In the genomic region with DNA sequence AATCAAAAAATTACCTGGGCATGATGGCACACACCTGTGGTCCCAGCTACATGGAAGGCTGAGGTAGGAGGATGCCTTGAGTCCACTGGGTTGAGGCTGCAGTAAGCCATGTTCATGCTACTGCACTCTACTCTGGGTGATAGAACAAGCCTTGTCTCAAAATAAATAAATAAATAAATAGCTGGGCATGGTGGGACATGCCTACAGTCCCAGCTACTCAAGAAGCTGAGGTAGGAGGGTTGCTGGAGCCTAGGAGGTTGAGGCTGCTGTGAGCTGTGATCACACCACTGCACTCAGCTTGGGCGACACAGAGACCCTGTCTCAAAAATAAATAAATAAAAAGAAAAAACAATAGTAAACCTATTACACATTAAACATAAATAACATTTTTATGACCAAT, we compare ENCODE assay signal across 31 cellular contexts. TPM values are rescaled to one million over a fixed set of nuclear protein-coding genes. Genes with fewer than 3 reads are reported as not detected.
"Had no signal": no experiment of that assay in that cellular context is flagged by ENCODE, and none has a peak within 500 bp of the region (broad histone marks: within the 10 kb centered on the region; RNA-seq: fewer than 3 reads in every experiment).

No MANE protein-coding gene starts in this region.

- H3K27me3 ChIP-seq: ascending aorta, breast epithelium, dorsolateral prefrontal cortex, esophagus squamous epithelium, gastroesophageal sphincter, heart right ventricle, hepatocyte had no signal

- H3K36me3 ChIP-seq: ascending aorta, breast epithelium, esophagus squamous epithelium, gastroesophageal sphincter, heart right ventricle had no signal

- H3K36me3 Mint-ChIP-seq: activated naive CD4-positive, alpha-beta T cell treated with anti-CD3 and anti-CD28 coated beads, Interleukin-2, amount 50 U/mL, for 72 hours; activated naive CD8-positive, alpha-beta T cell treated with anti-CD3 and anti-CD28 coated beads, Interleukin-2, amount 10 ng/mL, durations not matched to agents 7 days and 5 days; brain had no signal

- H3K27ac ChIP-seq: ascending aorta, breast epithelium, coronary artery, dorsolateral prefrontal cortex, esophagus squamous epithelium, gastroesophageal sphincter, heart right ventricle, hepatocyte had no signal

- H3K4me3 Mint-ChIP-seq: activated CD4-positive, alpha-beta memory T cell treated with anti-CD3 and anti-CD28 coated beads for 36 hours; activated CD4-positive, alpha-beta T cell treated with anti-CD3 and anti-CD28 coated beads for 36 hours; activated CD4-positive, alpha-beta T cell treated with anti-CD3 and anti-CD28 coated beads, Interleukin-2, amount 10 ng/mL, durations not matched to agents 24 days and 14 days; activated CD8-positive, alpha-beta memory T cell treated with anti-CD3 and anti-CD28 coated beads, Interleukin-2, amount 10 ng/mL, durations not matched to agents 7 days and 5 days; activated CD8-positive, alpha-beta T cell treated with anti-CD3 and anti-CD28 coated beads, Interleukin-2, amount 10 ng/mL, durations not matched to agents 7 days and 5 days; activated naive CD4-positive, alpha-beta T cell treated with anti-CD3 and anti-CD28 coated beads for 36 hours; activated naive CD8-positive, alpha-beta T cell treated with anti-CD3 and anti-CD28 coated beads, Interleukin-2, amount 10 ng/mL, durations not matched to agents 7 days and 5 days; central memory CD8-positive, alpha-beta T cell; dendritic cell treated with granulocyte-macrophage colony-stimulating factor and Interleukin-4, amounts not matched to agents 40 ng/mL and 50 ng/mL, for 4 days; endodermal cell had no signal

- H3K4me3 ChIP-seq: ascending aorta, breast epithelium, coronary artery, dorsolateral prefrontal cortex, esophagus squamous epithelium, gastroesophageal sphincter, heart right ventricle, hepatocyte had no signal

- H3K27ac Mint-ChIP-seq: activated CD4-positive, alpha-beta memory T cell treated with anti-CD3 and anti-CD28 coated beads for 36 hours; activated CD4-positive, alpha-beta T cell treated with anti-CD3 and anti-CD28 coated beads for 36 hours; activated CD4-positive, alpha-beta T cell treated with anti-CD3 and anti-CD28 coated beads, Interleukin-2, amount 10 ng/mL, durations not matched to agents 24 days and 14 days; activated CD8-positive, alpha-beta memory T cell treated with anti-CD3 and anti-CD28 coated beads, Interleukin-2, amount 10 ng/mL, durations not matched to agents 7 days and 5 days; activated CD8-positive, alpha-beta T cell treated with anti-CD3 and anti-CD28 coated beads, Interleukin-2, amount 10 ng/mL, durations not matched to agents 7 days and 5 days; activated naive CD4-positive, alpha-beta T cell treated with anti-CD3 and anti-CD28 coated beads for 36 hours; activated naive CD4-positive, alpha-beta T cell treated with anti-CD3 and anti-CD28 coated beads, Interleukin-2, amount 50 U/mL, for 72 hours; activated naive CD8-positive, alpha-beta T cell treated with anti-CD3 and anti-CD28 coated beads, Interleukin-2, amount 10 ng/mL, durations not matched to agents 7 days and 5 days; activated T-helper 1 cell treated with anti-CD3 and anti-CD28 coated beads, Interleukin-12 subunit alpha, Interleukin-12 subunit beta, Interleukin-2, Interleukin-4 antibody, amounts not matched to agents 30 ng/mL and 10 ng/mL and 1 ng/mL, durations not matched to agents 14 hours and 24 hours and 36 hours; activated T-helper 2 cell treated with anti-CD3 and anti-CD28 coated beads, Interferon-gamma antibody, Interleukin-2, Interleukin-4, amounts not matched to agents 10 μg/mL and 5 μg/mL and 100 μg/mL, durations not matched to agents 14 hours and 24 hours and 36 hours; brain; dendritic cell treated with granulocyte-macrophage colony-stimulating factor and Interleukin-4, amounts not matched to agents 40 ng/mL and 50 ng/mL, for 4 days; endodermal cell had no signal

- H3K9me3 Mint-ChIP-seq: activated CD4-positive, alpha-beta memory T cell treated with anti-CD3 and anti-CD28 coated beads for 36 hours; activated CD4-positive, alpha-beta T cell treated with anti-CD3 and anti-CD28 coated beads, Interleukin-2, amount 10 ng/mL, durations not matched to agents 24 days and 14 days; activated naive CD4-positive, alpha-beta T cell treated with anti-CD3 and anti-CD28 coated beads for 36 hours; activated naive CD4-positive, alpha-beta T cell treated with anti-CD3 and anti-CD28 coated beads, Interleukin-2, amount 50 U/mL, for 72 hours; activated naive CD8-positive, alpha-beta T cell treated with anti-CD3 and anti-CD28 coated beads, Interleukin-2, amount 10 ng/mL, durations not matched to agents 7 days and 5 days; activated T-helper 1 cell treated with anti-CD3 and anti-CD28 coated beads, Interleukin-12 subunit alpha, Interleukin-12 subunit beta, Interleukin-2, Interleukin-4 antibody, amounts not matched to agents 30 ng/mL and 10 ng/mL and 1 ng/mL, durations not matched to agents 14 hours and 24 hours and 36 hours; activated T-helper 2 cell treated with anti-CD3 and anti-CD28 coated beads, Interferon-gamma antibody, Interleukin-2, Interleukin-4, amounts not matched to agents 10 μg/mL and 5 μg/mL and 100 μg/mL, durations not matched to agents 14 hours and 24 hours and 36 hours; central memory CD8-positive, alpha-beta T cell; dendritic cell treated with granulocyte-macrophage colony-stimulating factor and Interleukin-4, amounts not matched to agents 40 ng/mL and 50 ng/mL, for 4 days; endodermal cell had no signal

- H3K9me3 ChIP-seq: ascending aorta, breast epithelium, esophagus squamous epithelium, gastroesophageal sphincter, heart right ventricle had no signal

- H3K27me3 Mint-ChIP-seq: activated CD4-positive, alpha-beta memory T cell treated with anti-CD3 and anti-CD28 coated beads for 36 hours; activated CD4-positive, alpha-beta T cell treated with anti-CD3 and anti-CD28 coated beads for 36 hours; activated CD4-positive, alpha-beta T cell treated with anti-CD3 and anti-CD28 coated beads, Interleukin-2, amount 10 ng/mL, durations not matched to agents 24 days and 14 days; activated CD8-positive, alpha-beta memory T cell treated with anti-CD3 and anti-CD28 coated beads, Interleukin-2, amount 10 ng/mL, durations not matched to agents 7 days and 5 days; activated naive CD8-positive, alpha-beta T cell treated with anti-CD3 and anti-CD28 coated beads, Interleukin-2, amount 10 ng/mL, durations not matched to agents 7 days and 5 days; central memory CD8-positive, alpha-beta T cell had no signal

- ATAC-seq: activated CD4-positive, alpha-beta T cell treated with anti-CD3 and anti-CD28 coated beads for 36 hours; activated CD8-positive, alpha-beta memory T cell treated with anti-CD3 and anti-CD28 coated beads, Interleukin-2, amount 10 ng/mL, durations not matched to agents 7 days and 5 days; activated CD8-positive, alpha-beta T cell treated with anti-CD3 and anti-CD28 coated beads, Interleukin-2, amount 10 ng/mL, durations not matched to agents 7 days and 5 days; activated naive CD4-positive, alpha-beta T cell treated with anti-CD3 and anti-CD28 coated beads, Interleukin-2, amount 50 U/mL, for 72 hours; gastroesophageal sphincter; heart right ventricle had no signal

- H3K4me1 ChIP-seq: breast epithelium had no signal

- DNase-seq: activated CD4-positive, alpha-beta memory T cell treated with anti-CD3 and anti-CD28 coated beads for 36 hours; activated CD4-positive, alpha-beta T cell treated with anti-CD3 and anti-CD28 coated beads for 36 hours; activated CD4-positive, alpha-beta T cell treated with anti-CD3 and anti-CD28 coated beads, Interleukin-2, amount 10 ng/mL, durations not matched to agents 24 days and 14 days; activated CD4-positive, CD25-positive, alpha-beta regulatory T cell; activated CD4-positive, CD25-positive, alpha-beta regulatory T cell treated with anti-CD3 and anti-CD28 coated beads, Interleukin-2, amount 50 U/mL, for 72 hours; activated CD8-positive, alpha-beta memory T cell treated with anti-CD3 and anti-CD28 coated beads, Interleukin-2, amount 10 ng/mL, durations not matched to agents 7 days and 5 days; activated CD8-positive, alpha-beta memory T cell treated with anti-CD3 and anti-CD28 coated beads, Interleukin-2, amount 50 U/mL, for 4 hours; activated CD8-positive, alpha-beta T cell treated with anti-CD3 and anti-CD28 coated beads, Interleukin-2, amount 10 ng/mL, durations not matched to agents 7 days and 5 days; activated effector memory CD4-positive, alpha-beta T cell treated with anti-CD3 and anti-CD28 coated beads, Interleukin-2, amount 50 U/mL, for 16 hours; activated naive CD4-positive, alpha-beta T cell treated with anti-CD3 and anti-CD28 coated beads for 36 hours; activated naive CD8-positive, alpha-beta T cell treated with anti-CD3 and anti-CD28 coated beads, Interleukin-2, amount 10 ng/mL, durations not matched to agents 7 days and 5 days; activated T-cell treated with anti-CD3 and anti-CD28 coated beads, Interleukin-2, amount 50 U/mL, for 1 hour; activated T-cell treated with anti-CD3 and anti-CD28 coated beads, Interleukin-2, amount 50 U/mL, for 48 hours; dorsolateral prefrontal cortex; effector memory CD4-positive, alpha-beta T cell; endodermal cell; esophagus squamous epithelium; foreskin melanocyte; heart right ventricle; T-helper 2 cell had no signal

- H3K4me2 ChIP-seq: hepatocyte had no signal

- H2AFZ ChIP-seq: hepatocyte had no signal

RNA-seq across cellular contexts. Expression of a gene that starts 3.0 kb away (rescaled TPM):
- total RNA-seq: ascending aorta had no signal
